In genomic region chr19:1255186-1256161, GRCh38 we compare ENCODE assay signal across 9 cellular contexts. TPM values are rescaled to one million over a fixed set of nuclear protein-coding genes. Genes with fewer than 3 reads are reported as not detected.
DNase-seq lines count a peak whose midpoint lies in the region; ATAC-seq and TF ChIP-seq lines count a peak whose summit lies in the region.
"Had no signal": no experiment of that assay in that cellular context is flagged by ENCODE, and none has a peak within 500 bp of the region (broad histone marks: within the 10 kb centered on the region; RNA-seq: fewer than 3 reads in every experiment).

No MANE protein-coding gene starts in this region.

- H3K36me3 ChIP-seq in left ventricle myocardium inferior (peaks cover 66% of the 10 kb centered on the region), neutrophil (peaks cover 89% of the 10 kb centered on the region)

- H3K4me1 Mint-ChIP-seq in endothelial cell (ENCODE audit: unreplicated experiment), result peaks cover 33% of the 10 kb centered on the region

- no peak overlapping the region for H3K27ac Mint-ChIP-seq in endothelial cell (ENCODE audit: unreplicated experiment)

- peak overlapping the region; percentile 100 for H3K27ac ChIP-seq in left ventricle myocardium inferior (replicated peaks)
- peak overlapping the region; percentile 100 for H3K27ac ChIP-seq in neutrophil

- no peaks in the 10 kb centered on the region for H3K9me3 Mint-ChIP-seq in endothelial cell (ENCODE audit: unreplicated experiment)

- no peak for TF ChIP-seq CTCF in left ventricle myocardium inferior (IDR thresholded peaks at IDR 0.05; ENCODE audit: borderline replicate concordance)
- no peak for TF ChIP-seq CTCF in endothelial cell (IDR thresholded peaks at IDR 0.05; ENCODE audit: unreplicated experiment)
- TF ChIP-seq CTCF in neutrophil (IDR thresholded peaks at IDR 0.05), result no peak

- H3K9me3 ChIP-seq in left ventricle myocardium inferior (replicated peaks), result no peaks in the 10 kb centered on the region
- peaks cover 14% of the 10 kb centered on the region for H3K9me3 ChIP-seq in neutrophil

- H3K27me3 ChIP-seq in left ventricle myocardium inferior (ENCODE audit: low read depth) (no peaks in the 10 kb centered on the region), neutrophil (no peaks in the 10 kb centered on the region)

- peaks cover 22% of the 10 kb centered on the region for H3K36me3 Mint-ChIP-seq in endothelial cell (ENCODE audit: low read depth, unreplicated experiment)

- intact Hi-C loops in left ventricle myocardium inferior (cut with micrococcal nuclease) (no loop called here), left cardiac atrium (cut with DNase I) (no loop called here)

- DNase-seq in left ventricle myocardium inferior (no peak), left cardiac atrium (no peak), endothelial cell (ENCODE audit: low spot score) (no peak), NCI-H187 treated with DMSO at 0.1 percent for 48 hours (lab: John Stamatoyannopoulos, UW) (no peak), iPS-NIHi7 (ENCODE audit: extremely low spot score) (no peak), NCI-H226 (no peak)
- DNase-seq: activated CD4-positive, alpha-beta T cell treated with anti-CD3 and anti-CD28 coated beads, Interleukin-2, amount 50 U/mL, for 48 hours had no signal

- H3K4me1 ChIP-seq in left ventricle myocardium inferior (peaks cover 100% of the 10 kb centered on the region), neutrophil (ENCODE audit: control insufficient read depth in 1 of 2, insufficient read depth in 1 of 2, low read depth in 1 of 2, low read length in 1 of 2) (peaks cover 71 to 73% of the 10 kb centered on the region in 2 experiments)

- peaks cover 24% of the 10 kb centered on the region for H3K27me3 Mint-ChIP-seq in endothelial cell (ENCODE audit: unreplicated experiment)

- peak overlapping the region; percentile 73 for H3K4me3 Mint-ChIP-seq in endothelial cell (ENCODE audit: unreplicated experiment)

- no peak for ATAC-seq in left cardiac atrium
- ATAC-seq in HG02571 (IDR thresholded peaks at IDR 0.05; ENCODE audit: unreplicated experiment), result no peak

- peak overlapping the region; percentile 17 for H3K4me3 ChIP-seq in left ventricle myocardium inferior
- H3K4me3 ChIP-seq in neutrophil (ENCODE audit: low read depth in 1 of 2, low read length in 1 of 2), result peak overlapping the region; percentile 20 to 98

RNA-seq across cellular contexts. Expression of gene MIDN, which starts 7.1 kb away (rescaled TPM):
- total RNA-seq in left ventricle myocardium inferior (60.5 TPM), left cardiac atrium (100 to 1,000 TPM in 1 of 2 donors, 10 to 100 TPM in 1; 58.7 to 148 TPM), endothelial cell (ENCODE audit: unreplicated experiment) (204 TPM)

RNA-seq across cellular contexts. Expression of gene CIRBP, which starts 13.7 kb away (rescaled TPM):
- 229 TPM for total RNA-seq in left ventricle myocardium inferior
- 100 to 1,000 TPM; 229 to 379 TPM for total RNA-seq in left cardiac atrium
- total RNA-seq in endothelial cell (ENCODE audit: unreplicated experiment), result 315 TPM

RNA-seq across cellular contexts. Expression of gene ATP5F1D, which starts 13.9 kb away (rescaled TPM):
- total RNA-seq in left ventricle myocardium inferior, result 501 TPM
- total RNA-seq in left cardiac atrium, result 100 to 1,000 TPM; 540 to 639 TPM
- 175 TPM for total RNA-seq in endothelial cell (ENCODE audit: unreplicated experiment)

RNA-seq across cellular contexts. Expression of gene CBARP, which starts 17.7 kb away (rescaled TPM):
- total RNA-seq in left ventricle myocardium inferior, result 0.96 TPM
- 1 to 10 TPM; 1.6 to 3.8 TPM for total RNA-seq in left cardiac atrium
- total RNA-seq in endothelial cell (ENCODE audit: unreplicated experiment), result 10.4 TPM

RNA-seq across cellular contexts. Expression of gene FAM174C, which starts 19.9 kb away (rescaled TPM):
- total RNA-seq in left ventricle myocardium inferior, result 12.4 TPM
- 10 to 100 TPM; 19.2 to 21.4 TPM for total RNA-seq in left cardiac atrium
- 22.7 TPM for total RNA-seq in endothelial cell (ENCODE audit: unreplicated experiment)
